ENCODE assay signal across 1 cellular context in the genomic region with DNA sequence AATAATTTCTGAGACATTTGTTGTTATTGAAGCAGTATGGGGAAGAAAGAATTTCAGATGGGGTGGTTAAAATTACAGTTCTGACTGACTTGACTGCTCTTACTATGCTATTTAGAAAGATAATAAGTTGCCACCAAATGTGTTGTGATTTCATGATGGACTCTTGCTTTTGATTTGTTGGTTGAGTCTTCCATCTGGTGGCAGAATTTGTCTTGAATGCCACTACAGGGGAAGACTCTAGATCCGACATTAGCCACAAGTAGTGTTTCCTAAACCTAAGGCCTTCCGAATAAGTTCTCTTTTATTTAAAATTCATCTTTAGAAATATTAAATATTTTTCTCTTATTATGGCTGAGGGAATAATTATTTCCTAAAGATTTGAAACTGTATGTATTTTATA.
TF ChIP-seq lines count a peak whose summit lies in the region.

No MANE protein-coding gene starts in this region.

TF ChIP-seq in liver, 16 proteins besides CTCF, POLR2A, EP300 and RAD21 (continued from another document):
- TF ChIP-seq, protein P1, sequence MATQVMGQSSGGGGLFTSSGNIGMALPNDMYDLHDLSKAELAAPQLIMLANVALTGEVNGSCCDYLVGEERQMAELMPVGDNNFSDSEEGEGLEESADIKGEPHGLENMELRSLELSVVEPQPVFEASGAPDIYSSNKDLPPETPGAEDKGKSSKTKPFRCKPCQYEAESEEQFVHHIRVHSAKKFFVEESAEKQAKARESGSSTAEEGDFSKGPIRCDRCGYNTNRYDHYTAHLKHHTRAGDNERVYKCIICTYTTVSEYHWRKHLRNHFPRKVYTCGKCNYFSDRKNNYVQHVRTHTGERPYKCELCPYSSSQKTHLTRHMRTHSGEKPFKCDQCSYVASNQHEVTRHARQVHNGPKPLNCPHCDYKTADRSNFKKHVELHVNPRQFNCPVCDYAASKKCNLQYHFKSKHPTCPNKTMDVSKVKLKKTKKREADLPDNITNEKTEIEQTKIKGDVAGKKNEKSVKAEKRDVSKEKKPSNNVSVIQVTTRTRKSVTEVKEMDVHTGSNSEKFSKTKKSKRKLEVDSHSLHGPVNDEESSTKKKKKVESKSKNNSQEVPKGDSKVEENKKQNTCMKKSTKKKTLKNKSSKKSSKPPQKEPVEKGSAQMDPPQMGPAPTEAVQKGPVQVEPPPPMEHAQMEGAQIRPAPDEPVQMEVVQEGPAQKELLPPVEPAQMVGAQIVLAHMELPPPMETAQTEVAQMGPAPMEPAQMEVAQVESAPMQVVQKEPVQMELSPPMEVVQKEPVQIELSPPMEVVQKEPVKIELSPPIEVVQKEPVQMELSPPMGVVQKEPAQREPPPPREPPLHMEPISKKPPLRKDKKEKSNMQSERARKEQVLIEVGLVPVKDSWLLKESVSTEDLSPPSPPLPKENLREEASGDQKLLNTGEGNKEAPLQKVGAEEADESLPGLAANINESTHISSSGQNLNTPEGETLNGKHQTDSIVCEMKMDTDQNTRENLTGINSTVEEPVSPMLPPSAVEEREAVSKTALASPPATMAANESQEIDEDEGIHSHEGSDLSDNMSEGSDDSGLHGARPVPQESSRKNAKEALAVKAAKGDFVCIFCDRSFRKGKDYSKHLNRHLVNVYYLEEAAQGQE (IDR thresholded peaks at IDR 0.05): no peak
TF ChIP-seq in liver: peak in this region for 0.
